Comparison of ENCODE assay signal across 8 cellular contexts in genomic region chr4:69057620-69058409, GRCh38. TPM values are rescaled to one million over a fixed set of nuclear protein-coding genes. Genes with fewer than 3 reads are reported as not detected.
DNase-seq lines count a peak whose midpoint lies in the region; ATAC-seq, FAIRE-seq and TF ChIP-seq lines count a peak whose summit lies in the region.

No MANE protein-coding gene starts in this region.

- DNase-seq in neuronal stem cell (ENCODE audit: low spot score) (peak; percentile 27), SKM-1 (lab: John Stamatoyannopoulos, UW; ENCODE audit: unreplicated experiment) (no peak), H54 (ENCODE audit: insufficient read length, low spot score) (no peak)
- no peak for DNase-seq in activated T-cell treated with anti-CD3 and anti-CD28 coated beads, Interleukin-2, amount 50 U/mL, for 4 hours
- no peak for DNase-seq in activated CD8-positive, alpha-beta T cell treated with anti-CD3 and anti-CD28 coated beads, Interleukin-2, amount 10 ng/mL, durations not matched to agents 7 days and 5 days

- no peaks in the 10 kb centered on the region for H3K4me1 Mint-ChIP-seq in activated T-cell treated with anti-CD3 and anti-CD28 coated beads, Interleukin-2, amount 50 U/mL, for 4 hours (ENCODE audit: low read depth)
- H3K4me1 Mint-ChIP-seq in activated CD8-positive, alpha-beta T cell treated with anti-CD3 and anti-CD28 coated beads, Interleukin-2, amount 10 ng/mL, durations not matched to agents 7 days and 5 days (ENCODE audit: low read depth), result no peaks in the 10 kb centered on the region

- H3K9me3 Mint-ChIP-seq in activated T-cell treated with anti-CD3 and anti-CD28 coated beads, Interleukin-2, amount 50 U/mL, for 4 hours, result no peaks in the 10 kb centered on the region
- H3K9me3 Mint-ChIP-seq in activated CD8-positive, alpha-beta T cell treated with anti-CD3 and anti-CD28 coated beads, Interleukin-2, amount 10 ng/mL, durations not matched to agents 7 days and 5 days (ENCODE audit: insufficient read depth), result no peaks in the 10 kb centered on the region

- no peak overlapping the region for H3K4me2 ChIP-seq in neuronal stem cell (ENCODE audit: insufficient read depth, low read length, poor library complexity, severe bottlenecking)

- POLR2A ChIA-PET in activated CD8-positive, alpha-beta T cell treated with anti-CD3 and anti-CD28 coated beads, Interleukin-2, amount 10 ng/mL, durations not matched to agents 7 days and 5 days (lab: Charles Lee), result no interaction called here

- no CpG with 5 or more reads among the region's 5 CpGs for WGBS in neuronal stem cell (ENCODE audit: extremely low coverage in 2 of 2, insufficient read length in 2 of 2, insufficient replicate concordance in 1 of 2), 2 donors

- H2BK12ac ChIP-seq in neuronal stem cell (ENCODE audit: low read length), result no peak overlapping the region

- no peaks in the 10 kb centered on the region for H3K36me3 Mint-ChIP-seq in activated T-cell treated with anti-CD3 and anti-CD28 coated beads, Interleukin-2, amount 50 U/mL, for 4 hours (ENCODE audit: insufficient read depth)
- no peaks in the 10 kb centered on the region for H3K36me3 Mint-ChIP-seq in activated CD8-positive, alpha-beta T cell treated with anti-CD3 and anti-CD28 coated beads, Interleukin-2, amount 10 ng/mL, durations not matched to agents 7 days and 5 days (ENCODE audit: low read depth)

- H4K91ac ChIP-seq in neuronal stem cell (ENCODE audit: low read depth, low read length, poor library complexity), result no peak overlapping the region

- H3K4me3 ChIP-seq in duodenal mucosa (ENCODE audit: low read depth in 1 of 2, low read length in 2 of 2), result peak overlapping the region; percentile 44 to 55
- H3K4me3 ChIP-seq in neuronal stem cell (ENCODE audit: low read length in 2 of 2), result peak overlapping the region in 1 of 2 donors; percentile 29

- H3K27ac ChIP-seq in duodenal mucosa (ENCODE audit: low read depth, low read length) (no peak overlapping the region), neuronal stem cell (replicated peaks; ENCODE audit: low read length) (peak overlapping the region; percentile 61)

- no peak overlapping the region for H3K14ac ChIP-seq in neuronal stem cell (ENCODE audit: low read length)

- no peak overlapping the region for H3K4ac ChIP-seq in neuronal stem cell (ENCODE audit: low read length)

- no peaks in the 10 kb centered on the region for H3K36me3 ChIP-seq in duodenal mucosa (ENCODE audit: control insufficient read depth in 1 of 2, insufficient read depth in 2 of 2, low read length in 2 of 2)
- H3K36me3 ChIP-seq in neuronal stem cell (replicated peaks in 1 of 2; ENCODE audit: control insufficient read depth in 2 of 2, insufficient read depth in 2 of 2, low read length in 2 of 2), result no peaks in the 10 kb centered on the region

- no peak overlapping the region for H2BK15ac ChIP-seq in neuronal stem cell (ENCODE audit: low read length)

- H3K4me1 ChIP-seq in duodenal mucosa (ENCODE audit: control insufficient read depth in 1 of 2, insufficient read depth in 2 of 2, low read length in 2 of 2), result peaks cover 9 to 13% of the 10 kb centered on the region in 2 donors
- peaks cover 8 to 9% of the 10 kb centered on the region in 2 donors for H3K4me1 ChIP-seq in neuronal stem cell (ENCODE audit: control insufficient read depth in 2 of 2, insufficient read depth in 1 of 2, low read depth in 1 of 2, low read length in 2 of 2)

- no peak overlapping the region for H3K23ac ChIP-seq in neuronal stem cell (ENCODE audit: low read depth, low read length, poor library complexity)

- H3K4me3 Mint-ChIP-seq in activated T-cell treated with anti-CD3 and anti-CD28 coated beads, Interleukin-2, amount 50 U/mL, for 4 hours, result no peak overlapping the region
- no peak overlapping the region for H3K4me3 Mint-ChIP-seq in activated CD8-positive, alpha-beta T cell treated with anti-CD3 and anti-CD28 coated beads, Interleukin-2, amount 10 ng/mL, durations not matched to agents 7 days and 5 days

- H3K27ac Mint-ChIP-seq in activated CD8-positive, alpha-beta T cell treated with anti-CD3 and anti-CD28 coated beads, Interleukin-2, amount 10 ng/mL, durations not matched to agents 7 days and 5 days, result no peak overlapping the region

- no peak overlapping the region for H2AK5ac ChIP-seq in neuronal stem cell (ENCODE audit: low read depth, low read length)

- H3K79me1 ChIP-seq in neuronal stem cell (ENCODE audit: low read depth, low read length), result no peaks in the 10 kb centered on the region

- H3K27me3 Mint-ChIP-seq in activated T-cell treated with anti-CD3 and anti-CD28 coated beads, Interleukin-2, amount 50 U/mL, for 4 hours (ENCODE audit: low read depth), result no peaks in the 10 kb centered on the region
- H3K27me3 Mint-ChIP-seq in activated CD8-positive, alpha-beta T cell treated with anti-CD3 and anti-CD28 coated beads, Interleukin-2, amount 10 ng/mL, durations not matched to agents 7 days and 5 days (ENCODE audit: low read depth), result no peaks in the 10 kb centered on the region

- H3K27me3 ChIP-seq in duodenal mucosa (ENCODE audit: control insufficient read depth in 1 of 2, insufficient read depth in 2 of 2, low read length in 2 of 2), result no peaks in the 10 kb centered on the region
- H3K27me3 ChIP-seq in neuronal stem cell (ENCODE audit: control insufficient read depth in 3 of 3, insufficient read depth in 3 of 3, low read depth in 1 of 3, low read length in 3 of 3), result no peaks in the 10 kb centered on the region

- no peak overlapping the region for H4K8ac ChIP-seq in neuronal stem cell (ENCODE audit: low read depth, low read length)

- H2BK5ac ChIP-seq in neuronal stem cell (ENCODE audit: low read length), result no peak overlapping the region

- CTCF ChIA-PET in activated CD8-positive, alpha-beta T cell treated with anti-CD3 and anti-CD28 coated beads, Interleukin-2, amount 10 ng/mL, durations not matched to agents 7 days and 5 days (lab: Charles Lee), result no interaction called here

- H2BK120ac ChIP-seq in neuronal stem cell (ENCODE audit: low read depth, low read length), result no peak overlapping the region

- peak; percentile 81 for ATAC-seq in GM19324 (IDR thresholded peaks at IDR 0.05; ENCODE audit: low FRiP score, unreplicated experiment)
- peak; percentile 78 for ATAC-seq in HG03064 (IDR thresholded peaks at IDR 0.05; ENCODE audit: low read depth, unreplicated experiment)
- no peak for ATAC-seq in activated T-cell treated with anti-CD3 and anti-CD28 coated beads, Interleukin-2, amount 50 U/mL, for 4 hours
- no peak for ATAC-seq in activated CD8-positive, alpha-beta T cell treated with anti-CD3 and anti-CD28 coated beads, Interleukin-2, amount 10 ng/mL, durations not matched to agents 7 days and 5 days

- H3K18ac ChIP-seq in neuronal stem cell (ENCODE audit: low read length), result no peak overlapping the region

- TF ChIP-seq POLR2A in H54 (IDR thresholded peaks at IDR 0.05; ENCODE audit: low read depth, low read length), result no peak

- no peak for FAIRE-seq in H54 (lab: Jason Lieb, UNC)

- H3K9ac ChIP-seq in duodenal mucosa (ENCODE audit: low read depth in 1 of 2, low read length in 2 of 2) (peak overlapping the region; percentile 39 to 48), neuronal stem cell (ENCODE audit: low read depth, low read length, poor library complexity) (no peak overlapping the region)

- H2AFZ ChIP-seq in neuronal stem cell (ENCODE audit: low read length), result peak overlapping the region; percentile 85

- H3K9me3 ChIP-seq in duodenal mucosa (ENCODE audit: control insufficient read depth in 1 of 2, low read length in 2 of 2) (no peaks in the 10 kb centered on the region), neuronal stem cell (replicated peaks in 1 of 2; ENCODE audit: control insufficient read depth in 2 of 2, insufficient read depth in 1 of 2, low read depth in 1 of 2, low read length in 2 of 2) (peaks cover 0 to 4% of the 10 kb centered on the region in 2 donors)

RNA-seq across cellular contexts. Expression of gene UGT2B7, which starts 38.5 kb away (rescaled TPM):
- not detected for polyA plus RNA-seq in neuronal stem cell (2013, experiment 1 of 2)
- 0.01 TPM for polyA plus RNA-seq in neuronal stem cell (2013, experiment 2 of 2)
- total RNA-seq in activated T-cell treated with anti-CD3 and anti-CD28 coated beads, Interleukin-2, amount 50 U/mL, for 4 hours, result under 1 TPM in 1 of 3 donors, not detected in 2; 0.18 TPM
- not detected for total RNA-seq in activated CD8-positive, alpha-beta T cell treated with anti-CD3 and anti-CD28 coated beads, Interleukin-2, amount 10 ng/mL, durations not matched to agents 7 days and 5 days

Comparison
In these comparisons a context has a peak if more than half of its experiments do, and no peak if none do; other contexts are left out.
1. ATAC-seq: peak in GM19324 (single experiment) and HG03064 (single experiment); none in activated T-cell treated with anti-CD3 and anti-CD28 coated beads, Interleukin-2, amount 50 U/mL, for 4 hours (0 of 2) and activated CD8-positive, alpha-beta T cell treated with anti-CD3 and anti-CD28 coated beads, Interleukin-2, amount 10 ng/mL, durations not matched to agents 7 days and 5 days (single experiment).